ENCODE assay signal across 17 cellular contexts in genomic region chr1:228401782-228402637, GRCh38. TPM values are rescaled to one million over a fixed set of nuclear protein-coding genes. Genes with fewer than 3 reads are reported as not detected.
A peak's percentile ranks its signal among the peaks of the same experiment; 100 is the strongest.
DNase-seq lines count a peak whose midpoint lies in the region; ATAC-seq, FAIRE-seq and TF ChIP-seq lines count a peak whose summit lies in the region.
"Had no signal": no experiment of that assay in that cellular context is flagged by ENCODE, and none has a peak within 500 bp of the region (broad histone marks: within the 10 kb centered on the region; RNA-seq: fewer than 3 reads in every experiment).

No MANE protein-coding gene starts in this region.

- in situ Hi-C loops in GM12878 (cut with MboI) = no loop called here

- SMC1A ChIA-PET in GM12878 (lab: Charles Lee; ENCODE audit: uncharacterized antibody, unreplicated experiment) = no interaction called here

- H3K4me1 ChIP-seq in CD8-positive, alpha-beta memory T cell (ENCODE audit: insufficient read depth, low read length) = peaks cover 48% of the 10 kb centered on the region
- H3K4me1 ChIP-seq in GM12878 (ENCODE audit: control insufficient read depth, insufficient read depth, low read length) = peaks cover 4% of the 10 kb centered on the region; the same call in 1 of the 2 replicates

- no peaks in the 10 kb centered on the region for H4K20me1 ChIP-seq in GM12878 (ENCODE audit: control insufficient read depth, insufficient read depth)

- H3K27ac Mint-ChIP-seq in CD14-positive monocyte (peak overlapping the region in 4 of 7 donors; percentile 26 to 69 (median 36)), memory B cell (peak overlapping the region; percentile 53)
- peak overlapping the region in 6 of 8 donors; percentile 58 to 96 (median 88) for H3K27ac Mint-ChIP-seq in CD8-positive, alpha-beta memory T cell
- H3K27ac Mint-ChIP-seq: mesothelial cell of epicardium had no signal

- H2AFZ ChIP-seq in GM12878 (ENCODE audit: control insufficient read depth, low read depth, low read length) = no peak overlapping the region

- TF ChIP-seq RAD21 in GM12878 (IDR thresholded peaks at IDR 0.05; ENCODE audit: insufficient read depth, low read depth, low read length) = no peak

- intact Hi-C loops in CD14-positive monocyte (cut with micrococcal nuclease) (loop anchor here (10.0 kb wide), 2 partner anchors 187 to 267 kb away; no protein-coding TSS in a partner anchor), GM12878 (cut with micrococcal nuclease; ENCODE audit: unreplicated experiment) (no loop called here)

- no peak overlapping the region for H3K4me3 ChIP-seq in CD8-positive, alpha-beta memory T cell (ENCODE audit: low read length)
- no peak overlapping the region for H3K4me3 ChIP-seq in GM12878
- H3K4me3 ChIP-seq: right lobe of liver had no signal

- no peak overlapping the region for H3K27ac ChIP-seq in CD8-positive, alpha-beta memory T cell (ENCODE audit: low read depth, low read length)
- no peak overlapping the region for H3K27ac ChIP-seq in GM12878 (ENCODE audit: control insufficient read depth, insufficient read depth)
- H3K27ac ChIP-seq: right lobe of liver had no signal

- TF ChIP-seq POLR2A in GM12878 (IDR thresholded peaks at IDR 0.05; ENCODE audit: low read depth, low read length) (peak; percentile 30; the same call in 1 of the 2 replicates), GM18505 (IDR thresholded peaks at IDR 0.05; ENCODE audit: borderline replicate concordance, extremely low read depth, insufficient read depth, insufficient read length) (no peak)

- DNase-seq in CD14-positive monocyte (ENCODE audit: low spot score) (no peak), GM12878 (ENCODE audit: low read depth, low spot score) (no peak), memory B cell (ENCODE audit: low spot score in 2 of 2) (no peak), NCI-H2196 treated with DMSO at 0.1 percent for 48 hours (lab: John Stamatoyannopoulos, UW; ENCODE audit: unreplicated experiment) (no peak)
- no peak for DNase-seq in CD8-positive, alpha-beta memory T cell
- DNase-seq in activated CD4-positive, CD25-positive, alpha-beta regulatory T cell (lab: John Stamatoyannopoulos, UW) = no peak
- DNase-seq: activated T-cell treated with anti-CD3 and anti-CD28 coated beads, Interleukin-2, amount 50 U/mL, for 48 hours; cortex of kidney; DMS79; IMR-90; NCI-H2081; NCI-H524 treated with DMSO at 0.1 percent for 48 hours; nucleus accumbens; substantia nigra had no signal

- BruUV-seq in GM12878 (replicated peaks; lab: Mats Ljungman, UMichigan) = no TSS peak

- no peak for ATAC-seq in GM12878
- no peak for ATAC-seq in memory B cell (ENCODE audit: low read depth)
- no peak for ATAC-seq in GM18505 (IDR thresholded peaks at IDR 0.05; ENCODE audit: unreplicated experiment)
- ATAC-seq: right lobe of liver had no signal

- H3K27me3 ChIP-seq in CD8-positive, alpha-beta memory T cell (ENCODE audit: insufficient read depth, low read length, poor library complexity, severe bottlenecking) = no peaks in the 10 kb centered on the region
- H3K27me3 ChIP-seq in GM12878 (replicated peaks in 1 of 2; ENCODE audit: control insufficient read depth in 2 of 2, insufficient read depth in 2 of 2, low read length in 1 of 2) = no peaks in the 10 kb centered on the region
- H3K27me3 ChIP-seq: right lobe of liver had no signal

- RAD21 ChIA-PET in GM12878 (lab: Charles Lee; ENCODE audit: unreplicated experiment) = no interaction called here

- H3K9ac ChIP-seq in GM12878 (ENCODE audit: control insufficient read depth, insufficient read depth, low read length) = no peak overlapping the region

- no peak for FAIRE-seq in GM12878 (lab: Jason Lieb, UNC)

- peaks cover 40% of the 10 kb centered on the region for H3K4me1 Mint-ChIP-seq in CD14-positive monocyte
- H3K4me1 Mint-ChIP-seq in CD8-positive, alpha-beta memory T cell = peaks cover 55 to 75% (median 57%) of the 10 kb centered on the region in 3 donors
- H3K4me1 Mint-ChIP-seq in memory B cell = peaks cover 28% of the 10 kb centered on the region

- no peaks in the 10 kb centered on the region for H3K9me3 ChIP-seq in CD8-positive, alpha-beta memory T cell (ENCODE audit: low read length)
- no peaks in the 10 kb centered on the region for H3K9me3 ChIP-seq in GM12878 (replicated peaks; ENCODE audit: control insufficient read depth, insufficient read depth, low read length)
- H3K9me3 ChIP-seq: right lobe of liver had no signal

- TF ChIP-seq CTCF in CD14-positive monocyte (IDR thresholded peaks at IDR 0.05) (no peak), GM12878 (IDR thresholded peaks at IDR 0.05 in 2 of 3, conservative IDR thresholded peaks at IDR 0.05 in 1 of 3; ENCODE audit: control insufficient read depth in 2 of 3, extremely low read depth in 1 of 3, insufficient read depth in 1 of 3, low read depth in 3 of 3, low read length in 3 of 3) (no peak)

- WGBS in GM12878 (ENCODE audit: insufficient coverage, insufficient replicate concordance, low lambda C conversion rate, missing lambda C conversion rate) = 88% methylated on average over 14 of the region's 14 CpGs

- peaks cover 14% of the 10 kb centered on the region for H3K36me3 ChIP-seq in CD8-positive, alpha-beta memory T cell (ENCODE audit: insufficient read depth, low read length)
- H3K36me3 ChIP-seq in GM12878 (ENCODE audit: control insufficient read depth in 2 of 2, insufficient read depth in 2 of 2, low read length in 1 of 2) = peaks cover 11 to 15% of the 10 kb centered on the region in 2 experiments; a peak in 3 of 4 replicates

- H3K4me2 ChIP-seq in GM12878 (ENCODE audit: control insufficient read depth, insufficient read depth) = no peak overlapping the region; the same call in 1 of the 2 replicates

- POLR2A ChIA-PET in CD8-positive, alpha-beta memory T cell (lab: Charles Lee) = interaction anchor here (2.7 kb wide), 1 partner anchor 56 kb away, joined by 10 read pairs; a partner anchor contains a TSS
- POLR2A ChIA-PET in GM12878 (lab: Charles Lee) = no interaction called here

- H3K9me3 Mint-ChIP-seq in CD14-positive monocyte = peaks cover 0 to 2% (median 0%) of the 10 kb centered on the region in 7 donors
- no peaks in the 10 kb centered on the region for H3K9me3 Mint-ChIP-seq in CD8-positive, alpha-beta memory T cell
- H3K9me3 Mint-ChIP-seq in memory B cell = no peaks in the 10 kb centered on the region
- H3K9me3 Mint-ChIP-seq: mesothelial cell of epicardium had no signal

- no peak for TF ChIP-seq EP300 in GM12878 (IDR thresholded peaks at IDR 0.05; ENCODE audit: borderline replicate concordance in 1 of 2, control insufficient read depth in 1 of 2, low read depth in 2 of 2, low read length in 2 of 2)

- H3K4me3 Mint-ChIP-seq in CD14-positive monocyte (no peak overlapping the region), memory B cell (no peak overlapping the region)
- peak overlapping the region in 1 of 7 donors; percentile 7 for H3K4me3 Mint-ChIP-seq in CD8-positive, alpha-beta memory T cell
- H3K4me3 Mint-ChIP-seq: mesothelial cell of epicardium had no signal

- H3K27me3 Mint-ChIP-seq in CD14-positive monocyte (ENCODE audit: low read depth in 3 of 3) (peaks cover 0 to 2% (median 0%) of the 10 kb centered on the region in 3 donors), memory B cell (no peaks in the 10 kb centered on the region)
- H3K27me3 Mint-ChIP-seq in CD8-positive, alpha-beta memory T cell = peaks cover 0 to 5% of the 10 kb centered on the region in 2 donors

- peaks cover 56 to 71% of the 10 kb centered on the region in 2 donors for H3K36me3 Mint-ChIP-seq in CD14-positive monocyte
- H3K36me3 Mint-ChIP-seq in CD8-positive, alpha-beta memory T cell = peaks cover 0 to 82% (median 6%) of the 10 kb centered on the region in 3 donors
- peaks cover 20% of the 10 kb centered on the region for H3K36me3 Mint-ChIP-seq in memory B cell

- peaks cover 44% of the 10 kb centered on the region for H3K79me2 ChIP-seq in GM12878 (ENCODE audit: control insufficient read depth, insufficient read depth, low read length)

- CTCF ChIA-PET in CD8-positive, alpha-beta memory T cell (lab: Charles Lee) = no interaction called here
- CTCF ChIA-PET in GM12878 (lab: Yijun Ruan, JAX) = no interaction called here

RNA-seq across cellular contexts. Expression of gene TRIM11, which starts 4.6 kb away (rescaled TPM):
- polyA plus RNA-seq in CD14-positive monocyte = 1 to 10 TPM; 9.1 to 9.4 TPM
- 10 to 100 TPM; 38.3 to 38.8 TPM for total RNA-seq in CD8-positive, alpha-beta memory T cell
- polyA plus RNA-seq in CD8-positive, alpha-beta memory T cell = 21.5 TPM
- 55.6 and 58.1 TPM in 2 replicates for total RNA-seq in GM12878 (2013; cell fraction: nucleolus; rRNA removed)
- total RNA-seq in GM12878 (2014; rRNA removed) = 16.5 and 17.3 TPM in 2 replicates
- total RNA-seq in GM12878 (2014; rRNA removed; fragmentation: Illumina TruSeq; extraction: Trizol) = 13.5 TPM in 2 replicates
- total RNA-seq in GM12878 (2021) = 32.5 and 33.7 TPM in 2 replicates
- polyA plus RNA-seq in GM12878 (2011; ENCODE audit: low read depth) = 9.5 TPM
- polyA plus RNA-seq in GM12878 (2011; rRNA removed) = 6.4 and 8.5 TPM in 2 replicates
- 9.4 and 12.8 TPM in 2 replicates for polyA plus RNA-seq in GM12878 (2011; cell fraction: cytosol; rRNA removed)
- 43.2 and 61.8 TPM in 2 replicates for polyA plus RNA-seq in GM12878 (2011; cell fraction: nucleus; rRNA removed)
- 14.5 and 20.0 TPM in 2 replicates for polyA plus RNA-seq in GM12878 (2012)
- 6.5 and 11.3 TPM in 2 replicates for polyA plus RNA-seq in GM12878 (2014; fragmentation: Illumina TruSeq; extraction: Trizol)
- polyA plus RNA-seq in GM12878 (2014; fragmentation: Nextera tagmentation; extraction: Ambion mirVana) = 1 to 10 TPM; 1.3 to 3.0 TPM
- 18.8 and 24.6 TPM in 2 replicates for polyA plus RNA-seq in GM12878 (2014; rRNA removed)
- 10 to 100 TPM; 12.9 to 15.0 TPM for polyA plus RNA-seq in GM12878 (2016; fragmentation: Nextera tagmentation; extraction: Ambion mirVana)
- polyA minus RNA-seq in GM12878 (2011; rRNA and poly(A)+ RNA removed) = 17.0 and 31.3 TPM in 2 replicates
- 9.0 and 10.5 TPM in 2 replicates for polyA minus RNA-seq in GM12878 (2011; cell fraction: cytosol; rRNA and poly(A)+ RNA removed)
- polyA minus RNA-seq in GM12878 (2011; cell fraction: nucleus; rRNA and poly(A)+ RNA removed) = 20.8 and 36.9 TPM in 2 replicates

RNA-seq across cellular contexts. Expression of gene TRIM17, which starts 14.7 kb away (rescaled TPM):
- polyA plus RNA-seq in CD14-positive monocyte (not detected), GM12878 (2011; rRNA removed) (not detected in 2 replicates), GM12878 (2014; fragmentation: Illumina TruSeq; extraction: Trizol) (not detected in 2 replicates), GM12878 (2014; fragmentation: Nextera tagmentation; extraction: Ambion mirVana) (not detected), GM12878 (2014; rRNA removed) (not detected in 2 replicates), GM12878 (2016; fragmentation: Nextera tagmentation; extraction: Ambion mirVana) (under 1 TPM; 0.16 to 0.32 TPM)
- total RNA-seq in CD8-positive, alpha-beta memory T cell = 1 to 10 TPM; 1.8 to 2.1 TPM
- polyA plus RNA-seq in CD8-positive, alpha-beta memory T cell = 0.60 TPM
- total RNA-seq in GM12878 (2013; cell fraction: nucleolus; rRNA removed) = not detected in 2 replicates
- total RNA-seq in GM12878 (2014; rRNA removed) (0.11 TPM in 1 of 2 replicates, not detected in the other), GM12878 (2014; rRNA removed; fragmentation: Illumina TruSeq; extraction: Trizol) (not detected in 2 replicates), GM12878 (2021) (not detected in 2 replicates)
- 0.17 TPM for polyA plus RNA-seq in GM12878 (2011; ENCODE audit: low read depth)
- not detected in 2 replicates for polyA plus RNA-seq in GM12878 (2011; cell fraction: cytosol; rRNA removed)
- not detected in 2 replicates for polyA plus RNA-seq in GM12878 (2011; cell fraction: nucleus; rRNA removed)
- 0.37 and 0.39 TPM in 2 replicates for polyA plus RNA-seq in GM12878 (2012)
- not detected in 2 replicates for polyA minus RNA-seq in GM12878 (2011; rRNA and poly(A)+ RNA removed)
- not detected in 2 replicates for polyA minus RNA-seq in GM12878 (2011; cell fraction: cytosol; rRNA and poly(A)+ RNA removed)
- not detected in 2 replicates for polyA minus RNA-seq in GM12878 (2011; cell fraction: nucleus; rRNA and poly(A)+ RNA removed)
- total RNA-seq: IMR-90, right lobe of liver had no signal

Comparison
In these comparisons a context has a peak if more than half of its experiments do, and no peak if none do; other contexts are left out.
1. H3K27ac Mint-ChIP-seq: peak in every context shown above with its lines; median percentile 88 in CD8-positive, alpha-beta memory T cell; 53 in memory B cell; 36 in CD14-positive monocyte.